In the genomic region with DNA sequence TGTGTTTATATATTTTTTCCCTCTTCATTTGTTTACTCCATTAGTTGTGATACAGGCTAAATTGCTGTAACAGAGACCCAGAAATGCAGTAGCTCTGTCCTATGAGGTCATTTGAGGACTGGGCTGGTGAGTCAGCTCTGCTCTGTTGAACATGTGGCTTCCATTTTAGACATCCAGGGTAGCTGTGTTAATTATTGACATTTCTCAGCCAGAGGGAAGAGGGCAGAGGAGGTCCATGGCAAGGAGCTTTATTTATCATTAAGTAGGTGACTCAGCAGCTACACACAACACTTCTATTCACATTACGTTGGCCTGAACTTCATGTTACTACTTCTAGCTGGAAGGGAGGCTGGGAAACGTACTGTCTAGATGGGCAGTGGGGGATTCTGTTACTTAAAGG, we compare ENCODE assay signal across 9 cellular contexts.
DNase-seq lines count a peak whose midpoint lies in the region; ATAC-seq and TF ChIP-seq lines count a peak whose summit lies in the region.
"Had no signal": no experiment of that assay in that cellular context is flagged by ENCODE, and none has a peak within 500 bp of the region (broad histone marks: within the 10 kb centered on the region; RNA-seq: fewer than 3 reads in every experiment).

No MANE protein-coding gene starts in this region.

- no peak for TF ChIP-seq CTCF in kidney epithelial cell (IDR thresholded peaks at IDR 0.05; ENCODE audit: insufficient read depth, low read length, poor library complexity, severe bottlenecking)

- no peaks in the 10 kb centered on the region for H3K9me3 ChIP-seq in CD4-positive, alpha-beta memory T cell (ENCODE audit: control insufficient read depth in 1 of 2, low read length in 2 of 2)

- H3K27me3 ChIP-seq in kidney epithelial cell (ENCODE audit: control insufficient read depth, insufficient read depth, low read length): no peaks in the 10 kb centered on the region
- no peaks in the 10 kb centered on the region for H3K27me3 ChIP-seq in CD4-positive, alpha-beta memory T cell (ENCODE audit: insufficient read depth, low read length)

- DNase-seq in DMS153 treated with DMSO at 0.1 percent for 48 hours (lab: John Stamatoyannopoulos, UW; ENCODE audit: unreplicated experiment): peak; percentile 24
- DNase-seq in OCI-M1 (lab: John Stamatoyannopoulos, UW): peak; percentile 11
- peak; percentile 98 for DNase-seq in kidney epithelial cell (ENCODE audit: low read depth)
- DNase-seq in CD4-positive, alpha-beta memory T cell: no peak
- no peak for DNase-seq in activated CD4-positive, alpha-beta T cell treated with anti-CD3 and anti-CD28 coated beads, Interleukin-2, amount 10 ng/mL, durations not matched to agents 24 days and 14 days
- DNase-seq in T-helper 2 cell: no peak
- no peak for DNase-seq in activated CD8-positive, alpha-beta memory T cell treated with anti-CD3 and anti-CD28 coated beads, Interleukin-2, amount 50 U/mL, for 4 hours

- ATAC-seq in HG02623 (IDR thresholded peaks at IDR 0.05; ENCODE audit: unreplicated experiment): peak; percentile 91

- H3K36me3 Mint-ChIP-seq in CD4-positive, alpha-beta memory T cell: no peaks in the 10 kb centered on the region
- no peaks in the 10 kb centered on the region for H3K36me3 Mint-ChIP-seq in activated CD4-positive, alpha-beta T cell treated with anti-CD3 and anti-CD28 coated beads, Interleukin-2, amount 10 ng/mL, durations not matched to agents 24 days and 14 days (ENCODE audit: low read depth)

- no peak overlapping the region for H3K4me3 Mint-ChIP-seq in CD4-positive, alpha-beta memory T cell
- no peak overlapping the region for H3K4me3 Mint-ChIP-seq in activated CD4-positive, alpha-beta T cell treated with anti-CD3 and anti-CD28 coated beads, Interleukin-2, amount 10 ng/mL, durations not matched to agents 24 days and 14 days
- H3K4me3 Mint-ChIP-seq: dendritic cell treated with granulocyte-macrophage colony-stimulating factor and Interleukin-4, amounts not matched to agents 40 ng/mL and 50 ng/mL, for 4 days had no signal

- no peak overlapping the region for H3K27ac ChIP-seq in CD4-positive, alpha-beta memory T cell (ENCODE audit: low read depth, low read length)

- intact Hi-C loops in CD4-positive, alpha-beta memory T cell (cut with micrococcal nuclease): no loop called here
- intact Hi-C loops in activated CD4-positive, alpha-beta T cell treated with anti-CD3 and anti-CD28 coated beads, Interleukin-2, amount 10 ng/mL, durations not matched to agents 24 days and 14 days (cut with micrococcal nuclease): no loop called here

- POLR2A ChIA-PET in CD4-positive, alpha-beta memory T cell (lab: Charles Lee; ENCODE audit: partially characterized antibody): no interaction called here

- no peaks in the 10 kb centered on the region for H3K4me1 Mint-ChIP-seq in CD4-positive, alpha-beta memory T cell
- no peaks in the 10 kb centered on the region for H3K4me1 Mint-ChIP-seq in activated CD4-positive, alpha-beta T cell treated with anti-CD3 and anti-CD28 coated beads, Interleukin-2, amount 10 ng/mL, durations not matched to agents 24 days and 14 days

- peaks cover 0 to 2% (median 0%) of the 10 kb centered on the region in 8 donors for H3K9me3 Mint-ChIP-seq in CD4-positive, alpha-beta memory T cell
- H3K9me3 Mint-ChIP-seq in activated CD4-positive, alpha-beta T cell treated with anti-CD3 and anti-CD28 coated beads, Interleukin-2, amount 10 ng/mL, durations not matched to agents 24 days and 14 days: no peaks in the 10 kb centered on the region
- H3K9me3 Mint-ChIP-seq: dendritic cell treated with granulocyte-macrophage colony-stimulating factor and Interleukin-4, amounts not matched to agents 40 ng/mL and 50 ng/mL, for 4 days had no signal

- no peaks in the 10 kb centered on the region for H3K4me1 ChIP-seq in CD4-positive, alpha-beta memory T cell (ENCODE audit: insufficient read depth, low read length)

- H3K36me3 ChIP-seq in kidney epithelial cell (ENCODE audit: control insufficient read depth, insufficient read depth, low read length): no peaks in the 10 kb centered on the region
- no peaks in the 10 kb centered on the region for H3K36me3 ChIP-seq in CD4-positive, alpha-beta memory T cell (ENCODE audit: insufficient read depth, low read length)

- peaks cover 2% of the 10 kb centered on the region in 2 donors for H3K27me3 Mint-ChIP-seq in CD4-positive, alpha-beta memory T cell
- H3K27me3 Mint-ChIP-seq in activated CD4-positive, alpha-beta T cell treated with anti-CD3 and anti-CD28 coated beads, Interleukin-2, amount 10 ng/mL, durations not matched to agents 24 days and 14 days: peaks cover 3% of the 10 kb centered on the region
- H3K27me3 Mint-ChIP-seq: dendritic cell treated with granulocyte-macrophage colony-stimulating factor and Interleukin-4, amounts not matched to agents 40 ng/mL and 50 ng/mL, for 4 days had no signal

- no peak overlapping the region for H3K4me3 ChIP-seq in kidney epithelial cell (ENCODE audit: low read depth, low read length)
- no peak overlapping the region for H3K4me3 ChIP-seq in CD4-positive, alpha-beta memory T cell (ENCODE audit: low read length in 2 of 2)

- H3K27ac Mint-ChIP-seq in CD4-positive, alpha-beta memory T cell: no peak overlapping the region
- H3K27ac Mint-ChIP-seq in activated CD4-positive, alpha-beta T cell treated with anti-CD3 and anti-CD28 coated beads, Interleukin-2, amount 10 ng/mL, durations not matched to agents 24 days and 14 days: no peak overlapping the region
- H3K27ac Mint-ChIP-seq: dendritic cell treated with granulocyte-macrophage colony-stimulating factor and Interleukin-4, amounts not matched to agents 40 ng/mL and 50 ng/mL, for 4 days had no signal

- CTCF ChIA-PET in CD4-positive, alpha-beta memory T cell (lab: Charles Lee; ENCODE audit: partially characterized antibody): interaction anchor here (1.4 kb wide), 1 partner anchor 283 kb away, joined by 3 read pairs; no protein-coding TSS in a partner anchor

Comparison
In these comparisons a context has a peak if more than half of its experiments do, and no peak if none do; other contexts are left out.
1. DNase-seq: peak in DMS153 treated with DMSO at 0.1 percent for 48 hours (single experiment), OCI-M1 (single experiment) and kidney epithelial cell (single experiment); none in CD4-positive, alpha-beta memory T cell (0 of 5), activated CD4-positive, alpha-beta T cell treated with anti-CD3 and anti-CD28 coated beads, Interleukin-2, amount 10 ng/mL, durations not matched to agents 24 days and 14 days (single experiment), T-helper 2 cell (0 of 5) and activated CD8-positive, alpha-beta memory T cell treated with anti-CD3 and anti-CD28 coated beads, Interleukin-2, amount 50 U/mL, for 4 hours (single experiment).